ENCODE assay signal across 1 cellular context in the genomic region with DNA sequence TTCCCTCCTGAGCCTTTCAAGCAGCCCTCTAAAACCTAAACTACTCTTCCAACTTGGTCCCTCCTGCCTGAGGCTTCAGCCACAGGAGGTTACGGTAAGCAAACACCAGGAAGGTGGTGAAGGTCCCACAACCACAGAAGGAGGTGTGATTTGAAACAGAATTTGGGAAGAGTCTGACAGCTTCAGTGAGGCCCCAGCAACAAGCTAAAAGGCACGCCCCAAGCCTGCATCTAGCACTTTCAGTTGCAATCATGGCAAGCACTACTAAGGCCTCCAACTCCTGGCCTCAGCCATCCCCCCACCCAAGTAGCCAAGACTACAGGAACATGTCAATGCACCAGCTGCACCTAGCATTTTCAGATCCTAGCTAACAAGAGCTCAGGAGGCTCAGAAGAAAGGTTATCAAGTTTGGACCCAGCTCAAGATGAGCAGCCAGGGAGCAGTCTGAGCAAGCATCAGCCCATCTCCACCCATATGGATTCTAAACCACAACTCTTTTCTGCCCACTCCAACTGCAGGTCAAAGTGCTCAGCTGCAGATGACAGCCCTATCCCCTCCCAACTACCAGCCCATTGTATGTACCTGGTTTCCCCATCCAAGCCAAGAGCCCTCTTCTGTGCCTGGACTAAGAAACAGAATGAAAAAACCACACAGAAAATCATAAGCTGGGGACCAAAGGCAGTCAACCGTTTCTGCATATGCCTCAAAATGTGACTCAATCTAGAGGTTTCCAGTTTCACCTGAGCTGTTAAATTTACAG.
TF ChIP-seq lines count a peak whose summit lies in the region.

No MANE protein-coding gene starts in this region.

TF ChIP-seq in HepG2, 621 proteins besides CTCF, POLR2A, EP300 and RAD21:
- TF ChIP-seq, protein P1, sequence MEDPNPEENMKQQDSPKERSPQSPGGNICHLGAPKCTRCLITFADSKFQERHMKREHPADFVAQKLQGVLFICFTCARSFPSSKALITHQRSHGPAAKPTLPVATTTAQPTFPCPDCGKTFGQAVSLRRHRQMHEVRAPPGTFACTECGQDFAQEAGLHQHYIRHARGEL (CRISPR knock-in tag; IDR thresholded peaks at IDR 0.05): no peak
- no peak for TF ChIP-seq ZNF282 (IDR thresholded peaks at IDR 0.05; ENCODE audit: partially characterized antibody)
- no peak for TF ChIP-seq NAIF1 (CRISPR knock-in tag; IDR thresholded peaks at IDR 0.05; ENCODE audit: borderline replicate concordance)
- no peak for TF ChIP-seq ZNF264 (CRISPR knock-in tag; IDR thresholded peaks at IDR 0.05)
- TF ChIP-seq, protein P2, sequence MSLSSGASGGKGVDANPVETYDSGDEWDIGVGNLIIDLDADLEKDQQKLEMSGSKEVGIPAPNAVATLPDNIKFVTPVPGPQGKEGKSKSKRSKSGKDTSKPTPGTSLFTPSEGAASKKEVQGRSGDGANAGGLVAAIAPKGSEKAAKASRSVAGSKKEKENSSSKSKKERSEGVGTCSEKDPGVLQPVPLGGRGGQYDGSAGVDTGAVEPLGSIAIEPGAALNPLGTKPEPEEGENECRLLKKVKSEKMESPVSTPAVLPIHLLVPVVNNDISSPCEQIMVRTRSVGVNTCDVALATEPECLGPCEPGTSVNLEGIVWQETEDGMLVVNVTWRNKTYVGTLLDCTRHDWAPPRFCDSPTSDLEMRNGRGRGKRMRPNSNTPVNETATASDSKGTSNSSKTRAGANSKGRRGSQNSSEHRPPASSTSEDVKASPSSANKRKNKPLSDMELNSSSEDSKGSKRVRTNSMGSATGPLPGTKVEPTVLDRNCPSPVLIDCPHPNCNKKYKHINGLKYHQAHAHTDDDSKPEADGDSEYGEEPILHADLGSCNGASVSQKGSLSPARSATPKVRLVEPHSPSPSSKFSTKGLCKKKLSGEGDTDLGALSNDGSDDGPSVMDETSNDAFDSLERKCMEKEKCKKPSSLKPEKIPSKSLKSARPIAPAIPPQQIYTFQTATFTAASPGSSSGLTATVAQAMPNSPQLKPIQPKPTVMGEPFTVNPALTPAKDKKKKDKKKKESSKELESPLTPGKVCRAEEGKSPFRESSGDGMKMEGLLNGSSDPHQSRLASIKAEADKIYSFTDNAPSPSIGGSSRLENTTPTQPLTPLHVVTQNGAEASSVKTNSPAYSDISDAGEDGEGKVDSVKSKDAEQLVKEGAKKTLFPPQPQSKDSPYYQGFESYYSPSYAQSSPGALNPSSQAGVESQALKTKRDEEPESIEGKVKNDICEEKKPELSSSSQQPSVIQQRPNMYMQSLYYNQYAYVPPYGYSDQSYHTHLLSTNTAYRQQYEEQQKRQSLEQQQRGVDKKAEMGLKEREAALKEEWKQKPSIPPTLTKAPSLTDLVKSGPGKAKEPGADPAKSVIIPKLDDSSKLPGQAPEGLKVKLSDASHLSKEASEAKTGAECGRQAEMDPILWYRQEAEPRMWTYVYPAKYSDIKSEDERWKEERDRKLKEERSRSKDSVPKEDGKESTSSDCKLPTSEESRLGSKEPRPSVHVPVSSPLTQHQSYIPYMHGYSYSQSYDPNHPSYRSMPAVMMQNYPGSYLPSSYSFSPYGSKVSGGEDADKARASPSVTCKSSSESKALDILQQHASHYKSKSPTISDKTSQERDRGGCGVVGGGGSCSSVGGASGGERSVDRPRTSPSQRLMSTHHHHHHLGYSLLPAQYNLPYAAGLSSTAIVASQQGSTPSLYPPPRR (CRISPR knock-in tag; IDR thresholded peaks at IDR 0.05; ENCODE audit: borderline replicate concordance): no peak
- no peak for TF ChIP-seq ZNF124 (CRISPR knock-in tag; IDR thresholded peaks at IDR 0.05)
- no peak for TF ChIP-seq TBP (CRISPR knock-in tag; IDR thresholded peaks at IDR 0.05)
- TF ChIP-seq ZKSCAN5 (CRISPR knock-in tag; IDR thresholded peaks at IDR 0.05): no peak
- TF ChIP-seq RBM22 (optimal IDR thresholded peaks at IDR 0.05; ENCODE audit: low read length): peak; percentile 62
- no peak for TF ChIP-seq ZNF883 (CRISPR knock-in tag; IDR thresholded peaks at IDR 0.05; ENCODE audit: not compliant biosample characterization)
- TF ChIP-seq NRL (CRISPR knock-in tag; IDR thresholded peaks at IDR 0.05; ENCODE audit: borderline replicate concordance): 0 out of 2 replicates have a peak, but pooled peaks have one; percentile 30
- no peak for TF ChIP-seq HOXD1 (CRISPR knock-in tag; IDR thresholded peaks at IDR 0.05)
- TF ChIP-seq ZNF235 (CRISPR knock-in tag; IDR thresholded peaks at IDR 0.05; ENCODE audit: borderline replicate concordance): no peak
- no peak for TF ChIP-seq POLR2AphosphoS2 (IDR thresholded peaks at IDR 0.05; ENCODE audit: low read depth, low read length)
- no peak for TF ChIP-seq ZNF777 (CRISPR knock-in tag; IDR thresholded peaks at IDR 0.05)
- TF ChIP-seq ZNF549 (CRISPR knock-in tag; IDR thresholded peaks at IDR 0.05): no peak
- 0 out of 2 replicates have a peak, but pooled peaks have one; percentile 19 for TF ChIP-seq HNF4A (CRISPR knock-in tag; IDR thresholded peaks at IDR 0.05)
- no peak for TF ChIP-seq TRIM24 (CRISPR knock-in tag; IDR thresholded peaks at IDR 0.05)
- no peak for TF ChIP-seq JDP2 (CRISPR knock-in tag; IDR thresholded peaks at IDR 0.05; ENCODE audit: borderline replicate concordance)
- no peak for TF ChIP-seq ARNT (IDR thresholded peaks at IDR 0.05)
- peak; percentile 15; the same call in 1 of the 2 replicates for TF ChIP-seq ZFY (CRISPR knock-in tag; IDR thresholded peaks at IDR 0.05)
- no peak for TF ChIP-seq MAZ (IDR thresholded peaks at IDR 0.05; ENCODE audit: borderline replicate concordance, low read depth, low read length)
- no peak for TF ChIP-seq MAZ (CRISPR knock-in tag; IDR thresholded peaks at IDR 0.05; ENCODE audit: low read depth)
- TF ChIP-seq HNRNPK (IDR thresholded peaks at IDR 0.05; ENCODE audit: low read depth, low read length, poor library complexity, severe bottlenecking): no peak
- TF ChIP-seq DNMT1 (CRISPR knock-in tag; IDR thresholded peaks at IDR 0.05): no peak
- no peak for TF ChIP-seq KLF12 (CRISPR knock-in tag; IDR thresholded peaks at IDR 0.05; ENCODE audit: borderline replicate concordance)
- TF ChIP-seq SP140L (CRISPR knock-in tag; IDR thresholded peaks at IDR 0.05; ENCODE audit: borderline replicate concordance): no peak
- TF ChIP-seq EED (CRISPR knock-in tag; IDR thresholded peaks at IDR 0.05): no peak
- TF ChIP-seq ATF7 (IDR thresholded peaks at IDR 0.05): no peak
- 0 out of 2 replicates have a peak, but pooled peaks have one; percentile 3 for TF ChIP-seq ATF7 (CRISPR knock-in tag; IDR thresholded peaks at IDR 0.05)
- TF ChIP-seq CEBPG (CRISPR knock-in tag; IDR thresholded peaks at IDR 0.05): no peak
- TF ChIP-seq, protein P3, sequence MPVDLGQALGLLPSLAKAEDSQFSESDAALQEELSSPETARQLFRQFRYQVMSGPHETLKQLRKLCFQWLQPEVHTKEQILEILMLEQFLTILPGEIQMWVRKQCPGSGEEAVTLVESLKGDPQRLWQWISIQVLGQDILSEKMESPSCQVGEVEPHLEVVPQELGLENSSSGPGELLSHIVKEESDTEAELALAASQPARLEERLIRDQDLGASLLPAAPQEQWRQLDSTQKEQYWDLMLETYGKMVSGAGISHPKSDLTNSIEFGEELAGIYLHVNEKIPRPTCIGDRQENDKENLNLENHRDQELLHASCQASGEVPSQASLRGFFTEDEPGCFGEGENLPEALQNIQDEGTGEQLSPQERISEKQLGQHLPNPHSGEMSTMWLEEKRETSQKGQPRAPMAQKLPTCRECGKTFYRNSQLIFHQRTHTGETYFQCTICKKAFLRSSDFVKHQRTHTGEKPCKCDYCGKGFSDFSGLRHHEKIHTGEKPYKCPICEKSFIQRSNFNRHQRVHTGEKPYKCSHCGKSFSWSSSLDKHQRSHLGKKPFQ (CRISPR knock-in tag; IDR thresholded peaks at IDR 0.05; ENCODE audit: insufficient replicate concordance): no peak
- no peak for TF ChIP-seq RFXAP (CRISPR knock-in tag; IDR thresholded peaks at IDR 0.05; ENCODE audit: borderline replicate concordance)
- no peak for TF ChIP-seq JUN (CRISPR knock-in tag; IDR thresholded peaks at IDR 0.05)
- TF ChIP-seq, protein P4, sequence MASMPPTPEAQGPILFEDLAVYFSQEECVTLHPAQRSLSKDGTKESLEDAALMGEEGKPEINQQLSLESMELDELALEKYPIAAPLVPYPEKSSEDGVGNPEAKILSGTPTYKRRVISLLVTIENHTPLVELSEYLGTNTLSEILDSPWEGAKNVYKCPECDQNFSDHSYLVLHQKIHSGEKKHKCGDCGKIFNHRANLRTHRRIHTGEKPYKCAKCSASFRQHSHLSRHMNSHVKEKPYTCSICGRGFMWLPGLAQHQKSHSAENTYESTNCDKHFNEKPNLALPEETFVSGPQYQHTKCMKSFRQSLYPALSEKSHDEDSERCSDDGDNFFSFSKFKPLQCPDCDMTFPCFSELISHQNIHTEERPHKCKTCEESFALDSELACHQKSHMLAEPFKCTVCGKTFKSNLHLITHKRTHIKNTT (CRISPR knock-in tag; IDR thresholded peaks at IDR 0.05): no peak
- no peak for TF ChIP-seq SMARCC2 (IDR thresholded peaks at IDR 0.05)
- no peak for TF ChIP-seq ZEB1 (IDR thresholded peaks at IDR 0.05; ENCODE audit: insufficient replicate concordance, low read depth)
- TF ChIP-seq SOX5 (CRISPR knock-in tag; IDR thresholded peaks at IDR 0.05; ENCODE audit: borderline replicate concordance): no peak
- 0 out of 2 replicates have a peak, but pooled peaks have one; percentile 44 for TF ChIP-seq ARID2 (CRISPR knock-in tag; IDR thresholded peaks at IDR 0.05; ENCODE audit: borderline replicate concordance)
- TF ChIP-seq MXD4 (CRISPR knock-in tag; IDR thresholded peaks at IDR 0.05): no peak
- TF ChIP-seq ZNF644 (CRISPR knock-in tag; IDR thresholded peaks at IDR 0.05; ENCODE audit: low read depth): no peak
- TF ChIP-seq FOXK1 (CRISPR knock-in tag; IDR thresholded peaks at IDR 0.05; ENCODE audit: borderline replicate concordance, low read depth): no peak
- TF ChIP-seq THAP11 (CRISPR knock-in tag; IDR thresholded peaks at IDR 0.05): no peak
- TF ChIP-seq ZNF629 (CRISPR knock-in tag; conservative IDR thresholded peaks at IDR 0.05): peak; percentile 56
- TF ChIP-seq ZNF530 (CRISPR knock-in tag; IDR thresholded peaks at IDR 0.05; ENCODE audit: low read depth): no peak
- TF ChIP-seq, protein P5, sequence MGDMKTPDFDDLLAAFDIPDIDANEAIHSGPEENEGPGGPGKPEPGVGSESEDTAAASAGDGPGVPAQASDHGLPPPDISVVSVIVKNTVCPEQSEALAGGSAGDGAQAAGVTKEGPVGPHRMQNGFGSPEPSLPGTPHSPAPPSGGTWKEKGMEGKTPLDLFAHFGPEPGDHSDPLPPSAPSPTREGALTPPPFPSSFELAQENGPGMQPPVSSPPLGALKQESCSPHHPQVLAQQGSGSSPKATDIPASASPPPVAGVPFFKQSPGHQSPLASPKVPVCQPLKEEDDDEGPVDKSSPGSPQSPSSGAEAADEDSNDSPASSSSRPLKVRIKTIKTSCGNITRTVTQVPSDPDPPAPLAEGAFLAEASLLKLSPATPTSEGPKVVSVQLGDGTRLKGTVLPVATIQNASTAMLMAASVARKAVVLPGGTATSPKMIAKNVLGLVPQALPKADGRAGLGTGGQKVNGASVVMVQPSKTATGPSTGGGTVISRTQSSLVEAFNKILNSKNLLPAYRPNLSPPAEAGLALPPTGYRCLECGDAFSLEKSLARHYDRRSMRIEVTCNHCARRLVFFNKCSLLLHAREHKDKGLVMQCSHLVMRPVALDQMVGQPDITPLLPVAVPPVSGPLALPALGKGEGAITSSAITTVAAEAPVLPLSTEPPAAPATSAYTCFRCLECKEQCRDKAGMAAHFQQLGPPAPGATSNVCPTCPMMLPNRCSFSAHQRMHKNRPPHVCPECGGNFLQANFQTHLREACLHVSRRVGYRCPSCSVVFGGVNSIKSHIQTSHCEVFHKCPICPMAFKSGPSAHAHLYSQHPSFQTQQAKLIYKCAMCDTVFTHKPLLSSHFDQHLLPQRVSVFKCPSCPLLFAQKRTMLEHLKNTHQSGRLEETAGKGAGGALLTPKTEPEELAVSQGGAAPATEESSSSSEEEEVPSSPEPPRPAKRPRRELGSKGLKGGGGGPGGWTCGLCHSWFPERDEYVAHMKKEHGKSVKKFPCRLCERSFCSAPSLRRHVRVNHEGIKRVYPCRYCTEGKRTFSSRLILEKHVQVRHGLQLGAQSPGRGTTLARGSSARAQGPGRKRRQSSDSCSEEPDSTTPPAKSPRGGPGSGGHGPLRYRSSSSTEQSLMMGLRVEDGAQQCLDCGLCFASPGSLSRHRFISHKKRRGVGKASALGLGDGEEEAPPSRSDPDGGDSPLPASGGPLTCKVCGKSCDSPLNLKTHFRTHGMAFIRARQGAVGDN (CRISPR knock-in tag; IDR thresholded peaks at IDR 0.05): peak; percentile 5; the same call in 1 of the 2 replicates
